Comparison of ENCODE assay signal across 16 cellular contexts in the genomic region with DNA sequence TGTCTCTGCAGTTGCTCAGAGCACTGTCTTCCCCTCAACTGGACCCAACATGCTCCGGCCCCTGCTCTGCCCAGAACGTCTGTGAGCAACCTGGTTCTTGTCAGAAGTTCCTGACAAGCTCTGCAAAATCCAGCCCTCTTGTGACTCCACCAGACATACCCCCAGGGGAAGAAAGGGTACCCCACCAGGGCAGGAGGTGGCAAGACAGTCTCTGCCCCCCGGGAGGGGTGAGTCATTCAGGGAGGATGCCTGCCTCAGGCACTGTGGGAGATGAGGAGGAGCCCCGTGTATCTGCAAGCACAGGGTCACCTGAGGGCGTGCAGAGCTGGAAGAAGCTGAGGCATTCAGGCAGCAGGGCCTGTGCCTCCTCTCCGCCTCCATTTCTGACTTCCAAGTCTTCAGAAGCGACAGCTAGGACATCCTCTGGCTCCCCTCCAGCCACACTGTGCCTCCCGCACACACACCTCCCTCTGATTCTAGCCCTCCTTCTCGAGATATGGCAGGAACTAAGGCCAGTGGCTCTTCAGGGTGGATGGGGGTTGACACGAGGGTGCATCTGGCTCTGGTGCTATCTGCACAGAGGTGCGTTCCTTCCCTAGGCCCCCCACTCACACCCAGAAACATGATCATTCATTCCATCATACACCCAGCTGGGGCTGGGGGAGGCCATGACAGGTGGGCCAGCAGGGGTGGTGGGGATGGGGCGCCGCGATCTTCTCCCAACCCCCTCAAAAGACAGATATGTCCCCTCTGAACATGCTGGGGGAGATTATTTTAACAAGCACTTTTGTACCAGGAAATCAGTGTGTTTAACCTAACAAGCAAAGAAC.
DNase-seq lines count a peak whose midpoint lies in the region; ATAC-seq, FAIRE-seq and TF ChIP-seq lines count a peak whose summit lies in the region.
"Had no signal": no experiment of that assay in that cellular context is flagged by ENCODE, and none has a peak within 500 bp of the region (broad histone marks: within the 10 kb centered on the region; RNA-seq: fewer than 3 reads in every experiment).

No MANE protein-coding gene starts in this region.

- no peak for TF ChIP-seq CTCF in GM13976 (IDR thresholded peaks at IDR 0.05; ENCODE audit: borderline replicate concordance, control extremely low read depth, extremely low read depth, insufficient read depth, missing control alignments)
- no peak for TF ChIP-seq CTCF in WERI-Rb-1 (IDR thresholded peaks at IDR 0.05; ENCODE audit: low read depth, low read length)
- TF ChIP-seq CTCF in HepG2 (CRISPR knock-in tag; IDR thresholded peaks at IDR 0.05): no peak

- no peak overlapping the region for H3K27ac Mint-ChIP-seq in activated naive CD8-positive, alpha-beta T cell treated with anti-CD3 and anti-CD28 coated beads for 36 hours
- no peak overlapping the region for H3K27ac Mint-ChIP-seq in CD8-positive, alpha-beta memory T cell
- H3K27ac Mint-ChIP-seq: activated naive CD4-positive, alpha-beta T cell treated with anti-CD3 and anti-CD28 coated beads, Interleukin-2, amount 10 ng/mL, durations not matched to agents 7 days and 5 days; stimulated activated naive B cell treated with anti-CD40 and anti-IgM and Interleukin-4, amounts not matched to agents 10 μg/mL and 1 μg/mL and 100 μg/mL, for 72 hours had no signal

- H3K4me2 ChIP-seq in HepG2 (ENCODE audit: low read depth, low read length): no peak overlapping the region

- no peaks in the 10 kb centered on the region for H3K79me2 ChIP-seq in HepG2 (ENCODE audit: insufficient read depth, low read length)

- H3K9me3 ChIP-seq in WERI-Rb-1 (ENCODE audit: severe bottlenecking): no peaks in the 10 kb centered on the region
- no peaks in the 10 kb centered on the region for H3K9me3 ChIP-seq in HepG2 (ENCODE audit: low read length)
- no peaks in the 10 kb centered on the region for H3K9me3 ChIP-seq in CD8-positive, alpha-beta memory T cell (ENCODE audit: low read length)

- no peak for TF ChIP-seq POLR2A in HepG2 (IDR thresholded peaks at IDR 0.05; ENCODE audit: insufficient read depth in 1 of 2, low read depth in 2 of 2, low read length in 2 of 2)

- 45% methylated on average over 11 of the region's 14 CpGs for WGBS in HepG2 (ENCODE audit: low lambda C conversion rate)

- no peaks in the 10 kb centered on the region for H3K4me1 ChIP-seq in HepG2 (ENCODE audit: insufficient read depth, low read length)
- no peaks in the 10 kb centered on the region for H3K4me1 ChIP-seq in CD8-positive, alpha-beta memory T cell (ENCODE audit: insufficient read depth, low read length)

- in situ Hi-C loops in GM13976 (cut with MboI; ENCODE audit: low sequenced_read_pairs, unreplicated experiment): loop anchor here (25.0 kb wide), 1 partner anchor 812 kb away; no protein-coding TSS in a partner anchor
- in situ Hi-C loops in HepG2 (cut with HindIII; ENCODE audit: extremely low pct_ligation_motif_present, low pct_unique_long_range_greater_than_20kb): loop anchor here (5.0 to 10.0 kb wide), 3 partner anchors 227 to 817 kb away; no protein-coding TSS in a partner anchor

- DNase-seq in A172 (ENCODE audit: low spot score) (peak; percentile 77), GM13976 (ENCODE audit: low spot score) (peak; percentile 11), WERI-Rb-1 (peak; percentile 5), left lobe of liver (ENCODE audit: low spot score) (peak; percentile 33), HepG2 (ENCODE audit: low spot score) (no peak), amniotic stem cell (lab: John Stamatoyannopoulos, UW) (no peak)
- DNase-seq in activated naive CD8-positive, alpha-beta T cell treated with anti-CD3 and anti-CD28 coated beads for 36 hours: no peak
- no peak for DNase-seq in CD8-positive, alpha-beta memory T cell
- DNase-seq: activated naive CD4-positive, alpha-beta T cell treated with anti-CD3 and anti-CD28 coated beads, Interleukin-2, amount 10 ng/mL, durations not matched to agents 7 days and 5 days; DMS79 treated with DMSO at 0.1 percent for 48 hours; NCI-H510A; RPMI8226; stimulated activated CD4-positive, alpha-beta T cell treated with anti-CD3 and anti-CD28 coated beads, Interleukin-4, amount 100 ng/mL, for 4 hours; stimulated activated naive B cell treated with anti-CD40 and anti-IgM and Interleukin-4, amounts not matched to agents 10 μg/mL and 1 μg/mL and 100 μg/mL, for 72 hours had no signal

- CTCF ChIA-PET in HepG2 (lab: Yijun Ruan, JAX; ENCODE audit: low intra/inter-chr PET ratio, low total read pairs): interaction anchor here (1.1 to 2.8 kb wide), 4 partner anchors 167 to 225 kb away, joined by 3 to 56 read pairs (median 12); no protein-coding TSS in a partner anchor
- CTCF ChIA-PET in CD8-positive, alpha-beta memory T cell (lab: Charles Lee): interaction anchor here (2.3 to 3.2 kb wide), 3 partner anchors 12 to 821 kb away, joined by 9 to 15 read pairs (median 12); no protein-coding TSS in a partner anchor

- no peak overlapping the region for H2AFZ ChIP-seq in HepG2 (ENCODE audit: low read length)

- POLR2A ChIA-PET in HepG2 (lab: Yijun Ruan, JAX): no interaction called here
- POLR2A ChIA-PET in CD8-positive, alpha-beta memory T cell (lab: Charles Lee): no interaction called here

- no peaks in the 10 kb centered on the region for H3K9me3 Mint-ChIP-seq in activated naive CD8-positive, alpha-beta T cell treated with anti-CD3 and anti-CD28 coated beads for 36 hours
- H3K9me3 Mint-ChIP-seq in CD8-positive, alpha-beta memory T cell: no peaks in the 10 kb centered on the region
- H3K9me3 Mint-ChIP-seq: activated naive CD4-positive, alpha-beta T cell treated with anti-CD3 and anti-CD28 coated beads, Interleukin-2, amount 10 ng/mL, durations not matched to agents 7 days and 5 days; stimulated activated naive B cell treated with anti-CD40 and anti-IgM and Interleukin-4, amounts not matched to agents 10 μg/mL and 1 μg/mL and 100 μg/mL, for 72 hours had no signal

- H3K36me3 ChIP-seq in WERI-Rb-1 (no peaks in the 10 kb centered on the region), HepG2 (replicated peaks in 1 of 2; ENCODE audit: control insufficient read depth in 1 of 2, insufficient read depth in 2 of 2, low read length in 2 of 2) (no peaks in the 10 kb centered on the region)
- no peaks in the 10 kb centered on the region for H3K36me3 ChIP-seq in CD8-positive, alpha-beta memory T cell (ENCODE audit: insufficient read depth, low read length)

- intact Hi-C loops in HepG2 (cut with micrococcal nuclease; ENCODE audit: unreplicated experiment): no loop called here

- H4K20me1 ChIP-seq in HepG2 (ENCODE audit: insufficient read depth, low read length): peaks cover 2% of the 10 kb centered on the region; the same call in 1 of the 2 replicates

- no peaks in the 10 kb centered on the region for H3K27me3 Mint-ChIP-seq in activated naive CD8-positive, alpha-beta T cell treated with anti-CD3 and anti-CD28 coated beads for 36 hours
- H3K27me3 Mint-ChIP-seq in CD8-positive, alpha-beta memory T cell: peaks cover 0 to 1% of the 10 kb centered on the region in 2 donors
- H3K27me3 Mint-ChIP-seq: activated naive CD4-positive, alpha-beta T cell treated with anti-CD3 and anti-CD28 coated beads, Interleukin-2, amount 10 ng/mL, durations not matched to agents 7 days and 5 days; stimulated activated naive B cell treated with anti-CD40 and anti-IgM and Interleukin-4, amounts not matched to agents 10 μg/mL and 1 μg/mL and 100 μg/mL, for 72 hours had no signal

- BruUV-seq in HepG2 (replicated peaks; lab: Mats Ljungman, UMichigan): no TSS peak

- TF ChIP-seq EP300 in HepG2 (IDR thresholded peaks at IDR 0.05; ENCODE audit: low read depth in 2 of 2, low read length in 2 of 2) (no peak), HepG2 (CRISPR knock-in tag; IDR thresholded peaks at IDR 0.05; ENCODE audit: borderline replicate concordance) (no peak)

- ATAC-seq in left lobe of liver (no peak), HepG2 (no peak)
- ATAC-seq: HCT116; right cardiac atrium; stimulated activated naive B cell treated with anti-CD40 and anti-IgM and Interleukin-4, amounts not matched to agents 10 μg/mL and 1 μg/mL and 100 μg/mL, for 72 hours had no signal

- no peak overlapping the region for H3K9ac ChIP-seq in HepG2 (ENCODE audit: insufficient read depth, low read depth, low read length)

- H3K4me3 ChIP-seq in WERI-Rb-1 (ENCODE audit: low read depth, low read length): no peak overlapping the region
- H3K4me3 ChIP-seq in HepG2 (replicated peaks in 1 of 3; ENCODE audit: insufficient read depth in 1 of 3, low read depth in 2 of 3, low read length in 3 of 3): no peak overlapping the region
- H3K4me3 ChIP-seq in CD8-positive, alpha-beta memory T cell (ENCODE audit: low read length): no peak overlapping the region

- no peak overlapping the region for H3K4me3 Mint-ChIP-seq in activated naive CD8-positive, alpha-beta T cell treated with anti-CD3 and anti-CD28 coated beads for 36 hours
- no peak overlapping the region for H3K4me3 Mint-ChIP-seq in CD8-positive, alpha-beta memory T cell
- H3K4me3 Mint-ChIP-seq: activated naive CD4-positive, alpha-beta T cell treated with anti-CD3 and anti-CD28 coated beads, Interleukin-2, amount 10 ng/mL, durations not matched to agents 7 days and 5 days; stimulated activated naive B cell treated with anti-CD40 and anti-IgM and Interleukin-4, amounts not matched to agents 10 μg/mL and 1 μg/mL and 100 μg/mL, for 72 hours had no signal

- H3K4me1 Mint-ChIP-seq in activated naive CD8-positive, alpha-beta T cell treated with anti-CD3 and anti-CD28 coated beads for 36 hours: no peaks in the 10 kb centered on the region
- H3K4me1 Mint-ChIP-seq in CD8-positive, alpha-beta memory T cell: no peaks in the 10 kb centered on the region
- H3K4me1 Mint-ChIP-seq: activated naive CD4-positive, alpha-beta T cell treated with anti-CD3 and anti-CD28 coated beads, Interleukin-2, amount 10 ng/mL, durations not matched to agents 7 days and 5 days; stimulated activated naive B cell treated with anti-CD40 and anti-IgM and Interleukin-4, amounts not matched to agents 10 μg/mL and 1 μg/mL and 100 μg/mL, for 72 hours had no signal

- no peak for TF ChIP-seq RAD21 in HepG2 (CRISPR knock-in tag; IDR thresholded peaks at IDR 0.05)

- H3K27ac ChIP-seq in WERI-Rb-1 (no peak overlapping the region), HepG2 (ENCODE audit: extremely low read length, insufficient read depth, low read length) (no peak overlapping the region)
- H3K27ac ChIP-seq in CD8-positive, alpha-beta memory T cell (ENCODE audit: low read depth, low read length): no peak overlapping the region

- FAIRE-seq in HepG2 (lab: Jason Lieb, UNC): no peak

- H3K27me3 ChIP-seq in WERI-Rb-1 (ENCODE audit: insufficient read depth, low read depth, severe bottlenecking) (no peaks in the 10 kb centered on the region), HepG2 (ENCODE audit: control insufficient read depth in 1 of 2, insufficient read depth in 2 of 2, low read length in 2 of 2) (peaks cover 5 to 53% of the 10 kb centered on the region in 2 experiments; a peak in 4 of 5 replicates)
- H3K27me3 ChIP-seq in CD8-positive, alpha-beta memory T cell (ENCODE audit: insufficient read depth, low read length, poor library complexity, severe bottlenecking): no peaks in the 10 kb centered on the region

- no peaks in the 10 kb centered on the region for H3K36me3 Mint-ChIP-seq in activated naive CD8-positive, alpha-beta T cell treated with anti-CD3 and anti-CD28 coated beads for 36 hours
- H3K36me3 Mint-ChIP-seq in CD8-positive, alpha-beta memory T cell: no peaks in the 10 kb centered on the region
- H3K36me3 Mint-ChIP-seq: activated naive CD4-positive, alpha-beta T cell treated with anti-CD3 and anti-CD28 coated beads, Interleukin-2, amount 10 ng/mL, durations not matched to agents 7 days and 5 days; stimulated activated naive B cell treated with anti-CD40 and anti-IgM and Interleukin-4, amounts not matched to agents 10 μg/mL and 1 μg/mL and 100 μg/mL, for 72 hours had no signal

Comparison
In these comparisons a context has a peak if more than half of its experiments do, and no peak if none do; other contexts are left out.
1. DNase-seq: peak in A172 (single experiment), GM13976 (single experiment), WERI-Rb-1 (single experiment) and left lobe of liver (single experiment); none in activated naive CD8-positive, alpha-beta T cell treated with anti-CD3 and anti-CD28 coated beads for 36 hours (single experiment), HepG2 (single experiment), CD8-positive, alpha-beta memory T cell (0 of 5) and amniotic stem cell (single experiment).